ENCODE assay signal across 28 cellular contexts in genomic region chr20:57066126-57066900, GRCh38.
A peak's percentile ranks its signal among the peaks of the same experiment; 100 is the strongest.
DNase-seq lines count a peak whose midpoint lies in the region; TF ChIP-seq lines count a peak whose summit lies in the region.
"Had no signal": no experiment of that assay in that cellular context is flagged by ENCODE, and none has a peak within 500 bp of the region (broad histone marks: within the 10 kb centered on the region; RNA-seq: fewer than 3 reads in every experiment).

No MANE protein-coding gene starts in this region.

- H3K4me3 Mint-ChIP-seq in CD14-positive monocyte (peak overlapping the region in 1 of 2 donors; percentile 17), osteocyte (ENCODE audit: unreplicated experiment) (no peak overlapping the region)
- no peak overlapping the region for H3K4me3 Mint-ChIP-seq in activated CD4-positive, alpha-beta T cell treated with anti-CD3 and anti-CD28 coated beads, Interleukin-2, amount 10 ng/mL, durations not matched to agents 24 days and 14 days
- H3K4me3 Mint-ChIP-seq: activated CD8-positive, alpha-beta T cell treated with anti-CD3 and anti-CD28 coated beads for 36 hours; memory B cell; neural crest cell; T-cell had no signal

- H3K36me3 Mint-ChIP-seq in CD14-positive monocyte (no peaks in the 10 kb centered on the region), osteocyte (ENCODE audit: unreplicated experiment) (no peaks in the 10 kb centered on the region)
- H3K36me3 Mint-ChIP-seq in activated CD4-positive, alpha-beta T cell treated with anti-CD3 and anti-CD28 coated beads, Interleukin-2, amount 10 ng/mL, durations not matched to agents 24 days and 14 days (ENCODE audit: low read depth) = no peaks in the 10 kb centered on the region
- H3K36me3 Mint-ChIP-seq: activated naive CD4-positive, alpha-beta T cell treated with anti-CD3 and anti-CD28 coated beads, Interleukin-2, amount 50 U/mL, for 72 hours; memory B cell; T-cell had no signal

- H3K27ac Mint-ChIP-seq in CD14-positive monocyte (no peak overlapping the region), osteocyte (ENCODE audit: unreplicated experiment) (peak overlapping the region; percentile 86)
- no peak overlapping the region for H3K27ac Mint-ChIP-seq in activated CD4-positive, alpha-beta T cell treated with anti-CD3 and anti-CD28 coated beads, Interleukin-2, amount 10 ng/mL, durations not matched to agents 24 days and 14 days
- H3K27ac Mint-ChIP-seq: activated CD8-positive, alpha-beta T cell treated with anti-CD3 and anti-CD28 coated beads for 36 hours; activated naive CD4-positive, alpha-beta T cell treated with anti-CD3 and anti-CD28 coated beads, Interleukin-2, amount 50 U/mL, for 72 hours; memory B cell; T-cell had no signal

- intact Hi-C loops in CD14-positive monocyte (cut with micrococcal nuclease) = no loop called here
- intact Hi-C loops in activated CD4-positive, alpha-beta T cell treated with anti-CD3 and anti-CD28 coated beads, Interleukin-2, amount 10 ng/mL, durations not matched to agents 24 days and 14 days (cut with micrococcal nuclease) = no loop called here

- H3K4me1 Mint-ChIP-seq in CD14-positive monocyte = no peaks in the 10 kb centered on the region
- H3K4me1 Mint-ChIP-seq in osteocyte (ENCODE audit: unreplicated experiment) = peaks cover 36% of the 10 kb centered on the region
- no peaks in the 10 kb centered on the region for H3K4me1 Mint-ChIP-seq in activated CD4-positive, alpha-beta T cell treated with anti-CD3 and anti-CD28 coated beads, Interleukin-2, amount 10 ng/mL, durations not matched to agents 24 days and 14 days
- H3K4me1 Mint-ChIP-seq: memory B cell had no signal

- DNase-seq in CD14-positive monocyte (ENCODE audit: low spot score) (peak; percentile 11), HT1080 (ENCODE audit: low read depth) (peak; percentile 26), astrocyte of the spinal cord (ENCODE audit: low read depth, low spot score) (peak; percentile 32), osteocyte (ENCODE audit: extremely low spot score, unreplicated experiment) (no peak), CD1c-positive myeloid dendritic cell (ENCODE audit: extremely low spot score) (no peak)
- DNase-seq in activated CD4-positive, alpha-beta T cell treated with anti-CD3 and anti-CD28 coated beads, Interleukin-2, amount 10 ng/mL, durations not matched to agents 24 days and 14 days = no peak
- DNase-seq in activated CD4-positive, alpha-beta T cell treated with anti-CD3 and anti-CD28 coated beads for 1 hour = no peak
- DNase-seq in activated CD4-positive, alpha-beta T cell treated with anti-CD3 and anti-CD28 coated beads, Interleukin-2, amount 50 U/mL, for 4 hours = no peak
- DNase-seq: ACHN; activated CD8-positive, alpha-beta memory T cell treated with anti-CD3 and anti-CD28 coated beads, Interleukin-2, amount 50 U/mL, for 48 hours; activated CD8-positive, alpha-beta T cell treated with anti-CD3 and anti-CD28 coated beads for 36 hours; DMS153; effector CD8-positive, alpha-beta T cell; glutamatergic neuron; Karpas-422; NCI-H446 treated with DMSO at 0.1 percent for 48 hours; NCI-H82; stimulated activated CD4-positive, alpha-beta T cell treated with anti-CD3 and anti-CD28 coated beads, Interleukin-12 subunit alpha, Interleukin-12 subunit beta, amount 100 ng/mL, for 4 hours; stimulated activated CD4-positive, alpha-beta T cell treated with anti-CD3 and anti-CD28 coated beads, Interleukin-2, amount 100 ng/mL, for 48 hours; stomach; T-cell had no signal

- TF ChIP-seq CTCF in CD14-positive monocyte (IDR thresholded peaks at IDR 0.05) (no peak), astrocyte of the spinal cord (IDR thresholded peaks at IDR 0.05; ENCODE audit: low read depth, low read length) (no peak), osteocyte (IDR thresholded peaks at IDR 0.05) (no peak)

- H3K27me3 Mint-ChIP-seq in CD14-positive monocyte (ENCODE audit: low read depth in 3 of 3) (peaks cover 13 to 49% (median 25%) of the 10 kb centered on the region in 3 donors), osteocyte (ENCODE audit: unreplicated experiment) (no peaks in the 10 kb centered on the region)
- peaks cover 27% of the 10 kb centered on the region for H3K27me3 Mint-ChIP-seq in activated CD4-positive, alpha-beta T cell treated with anti-CD3 and anti-CD28 coated beads, Interleukin-2, amount 10 ng/mL, durations not matched to agents 24 days and 14 days

- no peak overlapping the region for H3K4me3 ChIP-seq in astrocyte of the spinal cord (ENCODE audit: low read depth, low read length)
- H3K4me3 ChIP-seq: cardiac muscle cell, coronary artery, pancreas, stomach, vagina had no signal

- in situ Hi-C loops in astrocyte of the spinal cord (cut with HindIII; ENCODE audit: low sequenced_read_pairs) = no loop called here

- H3K9me3 Mint-ChIP-seq in CD14-positive monocyte (peaks cover 0 to 2% (median 0%) of the 10 kb centered on the region in 7 donors), osteocyte (ENCODE audit: unreplicated experiment) (no peaks in the 10 kb centered on the region)
- H3K9me3 Mint-ChIP-seq in activated CD4-positive, alpha-beta T cell treated with anti-CD3 and anti-CD28 coated beads, Interleukin-2, amount 10 ng/mL, durations not matched to agents 24 days and 14 days = no peaks in the 10 kb centered on the region
- H3K9me3 Mint-ChIP-seq: activated CD8-positive, alpha-beta T cell treated with anti-CD3 and anti-CD28 coated beads for 36 hours; activated naive CD4-positive, alpha-beta T cell treated with anti-CD3 and anti-CD28 coated beads, Interleukin-2, amount 50 U/mL, for 72 hours; memory B cell; neural crest cell; T-cell had no signal

Comparison
In these comparisons a context has a peak if more than half of its experiments do, and no peak if none do; other contexts are left out.
1. DNase-seq: peak in CD14-positive monocyte (single experiment), HT1080 (single experiment) and astrocyte of the spinal cord (single experiment); none in osteocyte (single experiment), CD1c-positive myeloid dendritic cell (single experiment), activated CD4-positive, alpha-beta T cell treated with anti-CD3 and anti-CD28 coated beads, Interleukin-2, amount 10 ng/mL, durations not matched to agents 24 days and 14 days (single experiment), activated CD4-positive, alpha-beta T cell treated with anti-CD3 and anti-CD28 coated beads for 1 hour (single experiment) and activated CD4-positive, alpha-beta T cell treated with anti-CD3 and anti-CD28 coated beads, Interleukin-2, amount 50 U/mL, for 4 hours (0 of 2).